In genomic region chr4:112284166-112284565, GRCh38 we compare ENCODE assay signal across 8 cellular contexts. TPM values are rescaled to one million over a fixed set of nuclear protein-coding genes. Genes with fewer than 3 reads are reported as not detected.
DNase-seq lines count a peak whose midpoint lies in the region; ATAC-seq and TF ChIP-seq lines count a peak whose summit lies in the region.

No MANE protein-coding gene starts in this region.

- peak overlapping the region; percentile 91 to 99 (median 94) for H3K27ac Mint-ChIP-seq in CD4-positive, alpha-beta memory T cell
- H3K27ac Mint-ChIP-seq in central memory CD8-positive, alpha-beta T cell (ENCODE audit: low read depth) = peak overlapping the region; percentile 92
- H3K27ac Mint-ChIP-seq in neural crest cell (ENCODE audit: unreplicated experiment) = no peak overlapping the region

- H3K27me3 ChIP-seq in CD4-positive, alpha-beta memory T cell (ENCODE audit: insufficient read depth, low read length) = no peaks in the 10 kb centered on the region

- H3K27ac ChIP-seq in CD4-positive, alpha-beta memory T cell (ENCODE audit: low read depth, low read length) = peak overlapping the region; percentile 79

- H3K36me3 ChIP-seq in CD4-positive, alpha-beta memory T cell (ENCODE audit: insufficient read depth, low read length) = no peaks in the 10 kb centered on the region

- H3K9me3 Mint-ChIP-seq in CD4-positive, alpha-beta memory T cell = peaks cover 0 to 10% (median 0%) of the 10 kb centered on the region in 8 donors
- H3K9me3 Mint-ChIP-seq in central memory CD8-positive, alpha-beta T cell = no peaks in the 10 kb centered on the region
- H3K9me3 Mint-ChIP-seq in neural crest cell = no peaks in the 10 kb centered on the region

- H3K4me3 ChIP-seq in CD4-positive, alpha-beta memory T cell (ENCODE audit: low read length in 2 of 2) = peak overlapping the region; percentile 20 to 94

- no peak for TF ChIP-seq CTCF in neural crest cell (conservative IDR thresholded peaks at IDR 0.05)

- DNase-seq in CD4-positive, alpha-beta memory T cell = peak in 1 of 5 donors; percentile 14
- peak; percentile 9 for DNase-seq in M059J (ENCODE audit: low read depth)
- no peak for DNase-seq in central memory CD8-positive, alpha-beta T cell (ENCODE audit: low spot score in 2 of 2)
- no peak for DNase-seq in neural crest cell (ENCODE audit: low read depth, low spot score)
- no peak for DNase-seq in HUDEP-2 (lab: John Stamatoyannopoulos, UW; ENCODE audit: unreplicated experiment in 76 of 76)

- H3K4me1 Mint-ChIP-seq in CD4-positive, alpha-beta memory T cell = peaks cover 55 to 96% (median 73%) of the 10 kb centered on the region in 4 donors
- peaks cover 86% of the 10 kb centered on the region for H3K4me1 Mint-ChIP-seq in central memory CD8-positive, alpha-beta T cell
- H3K4me1 Mint-ChIP-seq in neural crest cell = peaks cover 18% of the 10 kb centered on the region

- no peak for ATAC-seq in central memory CD8-positive, alpha-beta T cell (replicated peaks; ENCODE audit: extremely low read depth, poor library complexity, severe bottlenecking)
- no peak for ATAC-seq in GM19467 (IDR thresholded peaks at IDR 0.05; ENCODE audit: unreplicated experiment)
- ATAC-seq in GM18505 (IDR thresholded peaks at IDR 0.05; ENCODE audit: unreplicated experiment) = no peak
- no peak for ATAC-seq in GM18868 (IDR thresholded peaks at IDR 0.05; ENCODE audit: unreplicated experiment)

- CTCF ChIA-PET in CD4-positive, alpha-beta memory T cell (lab: Charles Lee; ENCODE audit: partially characterized antibody) = interaction anchor here (1.2 to 4.9 kb wide), 7 partner anchors 9 to 70 kb away, joined by 3 to 42 read pairs (median 6); no protein-coding TSS in a partner anchor

- peak overlapping the region; percentile 92 to 98 (median 96) for H3K4me3 Mint-ChIP-seq in CD4-positive, alpha-beta memory T cell
- peak overlapping the region; percentile 79 for H3K4me3 Mint-ChIP-seq in central memory CD8-positive, alpha-beta T cell
- H3K4me3 Mint-ChIP-seq in neural crest cell = peak overlapping the region; percentile 92

- intact Hi-C loops in CD4-positive, alpha-beta memory T cell (cut with micrococcal nuclease) = loop anchor here (1.0 to 2.0 kb wide), 3 partner anchors 8 to 139 kb away; partner anchors contain the start of gene FAM241A

- H3K36me3 Mint-ChIP-seq in CD4-positive, alpha-beta memory T cell = peaks cover 12 to 28% of the 10 kb centered on the region in 2 donors
- H3K36me3 Mint-ChIP-seq in central memory CD8-positive, alpha-beta T cell (ENCODE audit: insufficient read depth) = peaks cover 19% of the 10 kb centered on the region
- peaks cover 8% of the 10 kb centered on the region for H3K36me3 Mint-ChIP-seq in neural crest cell (ENCODE audit: low read depth)

- POLR2A ChIA-PET in CD4-positive, alpha-beta memory T cell (lab: Charles Lee; ENCODE audit: partially characterized antibody) = interaction anchor here (0.7 to 6.1 kb wide), 6 partner anchors 9 to 138 kb away, joined by 3 to 125 read pairs (median 12); partner anchors contain the start of genes ALPK1, AP1AR and FAM241A

- H3K4me1 ChIP-seq in CD4-positive, alpha-beta memory T cell (ENCODE audit: insufficient read depth, low read length) = peaks cover 85% of the 10 kb centered on the region

- TF ChIP-seq POLR2A in GM18505 (IDR thresholded peaks at IDR 0.05; ENCODE audit: borderline replicate concordance, extremely low read depth, insufficient read depth, insufficient read length) = no peak

- no peaks in the 10 kb centered on the region for H3K27me3 Mint-ChIP-seq in CD4-positive, alpha-beta memory T cell
- no peaks in the 10 kb centered on the region for H3K27me3 Mint-ChIP-seq in central memory CD8-positive, alpha-beta T cell
- no peaks in the 10 kb centered on the region for H3K27me3 Mint-ChIP-seq in neural crest cell (ENCODE audit: low read depth)

- H3K9me3 ChIP-seq in CD4-positive, alpha-beta memory T cell (ENCODE audit: control insufficient read depth in 1 of 2, low read length in 2 of 2) = no peaks in the 10 kb centered on the region

RNA-seq across cellular contexts. Expression of gene TIFA, which starts 1.5 kb away (rescaled TPM):
- 10 to 100 TPM; 30.1 to 30.7 TPM for total RNA-seq in CD4-positive, alpha-beta memory T cell
- polyA plus RNA-seq in CD4-positive, alpha-beta memory T cell = 10 to 100 TPM; 49.7 to 54.2 TPM
- total RNA-seq in M059J (2014; rRNA removed; shearing (Covaris generic)) = 5.8 and 15.1 TPM in 2 replicates
- total RNA-seq in neural crest cell = 8.8 and 9.7 TPM in 2 replicates

RNA-seq across cellular contexts. Expression of gene ALPK1, which starts 13.0 kb away (rescaled TPM):
- 10 to 100 TPM; 16.3 to 18.6 TPM for total RNA-seq in CD4-positive, alpha-beta memory T cell
- polyA plus RNA-seq in CD4-positive, alpha-beta memory T cell = 1 to 10 TPM; 3.9 to 4.1 TPM
- 9.7 and 12.0 TPM in 2 replicates for total RNA-seq in M059J (2014; rRNA removed; shearing (Covaris generic))
- total RNA-seq in neural crest cell = 0.68 and 1.3 TPM in 2 replicates

RNA-seq across cellular contexts. Expression of gene AP1AR, which starts 52.6 kb away (rescaled TPM):
- total RNA-seq in CD4-positive, alpha-beta memory T cell = 10 to 100 TPM; 20.3 to 22.8 TPM
- polyA plus RNA-seq in CD4-positive, alpha-beta memory T cell = 10 to 100 TPM; 22.9 to 25.3 TPM
- 6.9 and 10.4 TPM in 2 replicates for total RNA-seq in M059J (2014; rRNA removed; shearing (Covaris generic))
- total RNA-seq in neural crest cell = 24.3 and 28.3 TPM in 2 replicates
